ENCODE assay signal across 15 cellular contexts in the genomic region with DNA sequence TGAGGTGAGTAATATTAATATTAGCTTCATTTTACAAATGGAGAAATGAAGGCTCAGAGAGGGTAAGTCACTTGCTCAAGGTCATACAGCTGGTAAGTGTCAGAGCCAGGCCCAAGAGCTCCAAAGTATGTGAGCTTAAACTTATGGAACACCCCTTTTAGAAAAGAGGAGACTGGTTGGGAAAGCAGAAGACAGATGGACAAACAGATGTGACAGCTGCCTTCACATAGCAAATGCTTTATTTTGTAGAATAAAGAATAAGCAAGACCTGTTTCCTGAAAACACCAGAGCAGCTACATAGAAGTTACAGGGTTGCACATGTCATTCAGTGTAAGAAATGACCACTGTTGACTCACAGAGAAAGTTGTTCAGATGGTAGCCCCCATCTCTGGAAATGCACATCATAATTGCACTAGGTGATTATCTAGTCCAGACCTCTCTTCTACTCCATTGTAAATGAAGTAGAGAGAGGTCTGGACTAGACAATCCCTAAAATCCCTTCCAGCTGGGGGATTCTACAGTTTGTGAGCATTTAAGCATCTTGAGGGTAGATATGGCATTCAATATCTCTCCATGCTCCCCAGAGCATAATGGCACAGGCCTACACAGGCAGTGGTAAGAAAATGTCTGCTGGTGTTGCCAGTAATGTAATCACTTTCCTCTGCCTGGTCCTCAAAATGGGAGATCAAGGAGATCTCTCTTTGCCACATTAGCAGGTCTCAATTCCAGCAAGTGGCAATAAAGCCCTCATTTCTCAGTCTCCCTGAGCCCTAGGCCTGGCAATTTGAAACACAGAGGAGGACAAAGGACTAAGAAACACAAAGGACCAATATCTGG.
"Had no signal": no experiment of that assay in that cellular context is flagged by ENCODE, and none has a peak within 500 bp of the region (broad histone marks: within the 10 kb centered on the region; RNA-seq: fewer than 3 reads in every experiment).

No MANE protein-coding gene starts in this region.

- H3K4me3 Mint-ChIP-seq: dendritic cell treated with granulocyte-macrophage colony-stimulating factor and Interleukin-4, amounts not matched to agents 40 ng/mL and 50 ng/mL, for 4 days; effector memory CD8-positive, alpha-beta T cell; mesothelial cell of epicardium; naive B cell had no signal

- H3K27me3 ChIP-seq: heart right ventricle, sigmoid colon, tibial artery, uterus had no signal

- H3K9me3 Mint-ChIP-seq: dendritic cell treated with granulocyte-macrophage colony-stimulating factor and Interleukin-4, amounts not matched to agents 40 ng/mL and 50 ng/mL, for 4 days; effector memory CD8-positive, alpha-beta T cell; mesothelial cell of epicardium; naive B cell had no signal

- H3K79me2 ChIP-seq: parathyroid adenoma had no signal

- H3K4me3 ChIP-seq: heart right ventricle, lower lobe of right lung, sigmoid colon, tibial artery, uterus had no signal

- DNase-seq: activated naive CD4-positive, alpha-beta T cell; aorta; effector memory CD8-positive, alpha-beta T cell; heart right ventricle; left cardiac atrium; lower lobe of right lung; naive B cell; sigmoid colon; stimulated activated CD4-positive, alpha-beta T cell treated with anti-CD3 and anti-CD28 coated beads, Interleukin-2, amount 100 ng/mL, for 24 hours; T-helper 9 cell; tibial artery; uterus had no signal

- H3K36me3 ChIP-seq: heart right ventricle, lower lobe of right lung, sigmoid colon, tibial artery, uterus had no signal

- H2AFZ ChIP-seq: parathyroid adenoma had no signal

- H3K9me3 ChIP-seq: heart right ventricle, lower lobe of right lung, sigmoid colon, tibial artery, uterus had no signal

- H3K27me3 Mint-ChIP-seq: dendritic cell treated with granulocyte-macrophage colony-stimulating factor and Interleukin-4, amounts not matched to agents 40 ng/mL and 50 ng/mL, for 4 days; effector memory CD8-positive, alpha-beta T cell; naive B cell had no signal

- H3K27ac ChIP-seq: lower lobe of right lung, parathyroid adenoma, sigmoid colon, uterus had no signal

- H3K9ac ChIP-seq: parathyroid adenoma had no signal

- ATAC-seq: effector memory CD8-positive, alpha-beta T cell; lower lobe of right lung had no signal

- H3K36me3 Mint-ChIP-seq: mesothelial cell of epicardium, naive B cell had no signal

- H3K4me1 ChIP-seq: lower lobe of right lung, sigmoid colon, uterus had no signal

- H3K4me1 Mint-ChIP-seq: naive B cell had no signal

- H3K27ac Mint-ChIP-seq: dendritic cell treated with granulocyte-macrophage colony-stimulating factor and Interleukin-4, amounts not matched to agents 40 ng/mL and 50 ng/mL, for 4 days; effector memory CD8-positive, alpha-beta T cell; mesothelial cell of epicardium had no signal
